14 cellular contexts compared by ENCODE assay signal in genomic region chr22:37022483-37023337, GRCh38. TPM values are rescaled to one million over a fixed set of nuclear protein-coding genes. Genes with fewer than 3 reads are reported as not detected.
DNase-seq lines count a peak whose midpoint lies in the region; ATAC-seq and TF ChIP-seq lines count a peak whose summit lies in the region.
"Had no signal": no experiment of that assay in that cellular context is flagged by ENCODE, and none has a peak within 500 bp of the region (broad histone marks: within the 10 kb centered on the region; RNA-seq: fewer than 3 reads in every experiment).

No MANE protein-coding gene starts in this region.

- intact Hi-C loops in PC-9 (cut with micrococcal nuclease; ENCODE audit: unreplicated experiment): no loop called here

- H3K4me3 Mint-ChIP-seq in brain: peak overlapping the region in 2 of 5 experiments; percentile 71 to 77
- peak overlapping the region; percentile 92 for H3K4me3 Mint-ChIP-seq in neural crest cell
- no peak overlapping the region for H3K4me3 Mint-ChIP-seq in T-cell

- peaks cover 8% of the 10 kb centered on the region; the same call in 1 of the 2 replicates for H3K36me3 ChIP-seq in PC-9 (ENCODE audit: low read depth)

- DNase-seq in Ammon's horn (ENCODE audit: low spot score) (peak; percentile 34), neural crest cell (ENCODE audit: low read depth, low spot score) (no peak), T-cell (no peak), PC-9 (no peak)
- DNase-seq: foreskin melanocyte, NCI-H1694 treated with DMSO at 0.1 percent for 48 hours, NCI-H226 had no signal

- peaks cover 29% of the 10 kb centered on the region for H3K4me1 Mint-ChIP-seq in brain
- peaks cover 21% of the 10 kb centered on the region for H3K4me1 Mint-ChIP-seq in neural crest cell
- H3K4me1 Mint-ChIP-seq in T-cell: peaks cover 0 to 16% (median 6%) of the 10 kb centered on the region in 3 donors

- peaks cover 1% of the 10 kb centered on the region; the same call in 1 of the 2 replicates for H4K20me1 ChIP-seq in PC-9 (ENCODE audit: insufficient read depth)

- H2AFZ ChIP-seq in PC-9: no peak overlapping the region

- H3F3A ChIP-seq in PC-9 (ENCODE audit: insufficient read depth, low read depth): peaks cover 9% of the 10 kb centered on the region; the same call in 1 of the 2 replicates

- H3K36me3 Mint-ChIP-seq in brain (peaks cover 17% of the 10 kb centered on the region), neural crest cell (ENCODE audit: low read depth) (peaks cover 8% of the 10 kb centered on the region), T-cell (no peaks in the 10 kb centered on the region)

- POLR2A ChIA-PET in T-cell (lab: Charles Lee) (no interaction called here), PC-9 (lab: Charles Lee; ENCODE audit: unreplicated experiment) (no interaction called here)

- H3K27me3 Mint-ChIP-seq in brain (peaks cover 8% of the 10 kb centered on the region), neural crest cell (ENCODE audit: low read depth) (no peaks in the 10 kb centered on the region), T-cell (peaks cover 4 to 7% of the 10 kb centered on the region in 2 donors)

- H3K27ac Mint-ChIP-seq in brain: peak overlapping the region in 4 of 5 experiments; percentile 21 to 82 (median 64)
- no peak overlapping the region for H3K27ac Mint-ChIP-seq in neural crest cell (ENCODE audit: unreplicated experiment)
- no peak overlapping the region for H3K27ac Mint-ChIP-seq in T-cell
- H3K27ac Mint-ChIP-seq: activated naive CD8-positive, alpha-beta T cell treated with anti-CD3 and anti-CD28 coated beads, Interleukin-2, amount 50 U/mL, for 24 hours had no signal

- H3K27me3 ChIP-seq in layer of hippocampus (ENCODE audit: control insufficient read depth, insufficient read depth, low read length) (no peaks in the 10 kb centered on the region), PC-9 (ENCODE audit: insufficient read depth, low read depth) (no peaks in the 10 kb centered on the region)
- H3K27me3 ChIP-seq: pancreas had no signal

- no peak overlapping the region for H3K4me3 ChIP-seq in PC-9
- H3K4me3 ChIP-seq: pancreas had no signal

- peaks cover 19% of the 10 kb centered on the region for H3K4me1 ChIP-seq in PC-9 (replicated peaks; ENCODE audit: insufficient read depth)

- no peak for TF ChIP-seq CTCF in brain (conservative IDR thresholded peaks at IDR 0.05)
- no peak for TF ChIP-seq CTCF in neural crest cell (conservative IDR thresholded peaks at IDR 0.05)
- no peak for TF ChIP-seq CTCF in PC-9 (conservative IDR thresholded peaks at IDR 0.05)

- BruUV-seq in PC-9 (replicated peaks; lab: Mats Ljungman, UMichigan): no TSS peak

- peak overlapping the region; percentile 17 for H3K27ac ChIP-seq in layer of hippocampus (ENCODE audit: low read depth, low read length)
- no peak overlapping the region for H3K27ac ChIP-seq in PC-9

- CTCF ChIA-PET in T-cell (lab: Charles Lee) (no interaction called here), PC-9 (lab: Charles Lee) (interaction anchor here (2.6 to 2.7 kb wide), 2 partner anchors 10 to 21 kb away, joined by 6 to 7 read pairs; no protein-coding TSS in a partner anchor)

- ATAC-seq in T-cell (replicated peaks in 1 of 4) (no peak), HG03439 (IDR thresholded peaks at IDR 0.05; ENCODE audit: unreplicated experiment) (no peak), GM19328 (IDR thresholded peaks at IDR 0.05; ENCODE audit: unreplicated experiment) (no peak)
- ATAC-seq: Panc1, pancreas had no signal

- no peaks in the 10 kb centered on the region for H3K9me3 Mint-ChIP-seq in brain
- H3K9me3 Mint-ChIP-seq in neural crest cell: no peaks in the 10 kb centered on the region
- H3K9me3 Mint-ChIP-seq in T-cell: no peaks in the 10 kb centered on the region
- H3K9me3 Mint-ChIP-seq: activated naive CD8-positive, alpha-beta T cell treated with anti-CD3 and anti-CD28 coated beads, Interleukin-2, amount 50 U/mL, for 24 hours had no signal

- no peaks in the 10 kb centered on the region for H3K9me2 ChIP-seq in PC-9 (ENCODE audit: insufficient read depth)

- peaks cover 33% of the 10 kb centered on the region for H3K79me2 ChIP-seq in PC-9 (ENCODE audit: low read depth)

- H3K4me2 ChIP-seq in PC-9: no peak overlapping the region

- H3K9me3 ChIP-seq in PC-9 (ENCODE audit: insufficient read depth, low read depth): no peaks in the 10 kb centered on the region
- H3K9me3 ChIP-seq: pancreas had no signal

RNA-seq across cellular contexts. Expression of gene MPST, which starts 3.2 kb away (rescaled TPM):
- polyA plus RNA-seq in brain (ENCODE audit: insufficient read depth, low read depth, low replicate concordance): 65.7 TPM
- total RNA-seq in neural crest cell (100.0 and 103 TPM in 2 replicates), T-cell (10 to 100 TPM in 1 of 5 donors, 1 to 10 TPM in 4; 2.4 to 10.7 (median 7.1) TPM), PC-9 (2021) (75.9 and 109 TPM in 2 replicates)

RNA-seq across cellular contexts. Expression of gene TST, which starts 3.5 kb away (rescaled TPM):
- 36.3 TPM for polyA plus RNA-seq in brain (ENCODE audit: insufficient read depth, low read depth, low replicate concordance)
- total RNA-seq in neural crest cell (31.0 and 31.3 TPM in 2 replicates), T-cell (1 to 10 TPM in 3 of 5 donors, under 1 TPM in 2; 0.61 to 2.2 (median 1.0) TPM), PC-9 (2021) (99.4 and 123 TPM in 2 replicates)

RNA-seq across cellular contexts. Expression of gene KCTD17, which starts 28.8 kb away (rescaled TPM):
- 108 TPM for polyA plus RNA-seq in brain (ENCODE audit: insufficient read depth, low read depth, low replicate concordance)
- total RNA-seq in neural crest cell: 85.7 and 95.8 TPM in 2 replicates
- 10 to 100 TPM; 24.0 to 36.2 (median 35.1) TPM for total RNA-seq in T-cell
- total RNA-seq in PC-9 (2021): 29.5 and 32.6 TPM in 2 replicates

Comparison
In these comparisons a context has a peak if more than half of its experiments do, and no peak if none do; other contexts are left out.
1. H3K27ac Mint-ChIP-seq: peak in brain (4 of 5); none in neural crest cell (single experiment) and T-cell (0 of 2).
2. RNA of gene TST, which starts 3.5 kb away (total RNA-seq): 99.4 to 123 TPM in PC-9 and 31.0 to 31.3 TPM in neural crest cell; 0.61 to 2.2 TPM in T-cell; every median in the first group is over 10 times any median in the second.